ENCODE assay signal across 18 cellular contexts in genomic region chr3:195046441-195046840, GRCh38.
"Had no signal": no experiment of that assay in that cellular context is flagged by ENCODE, and none has a peak within 500 bp of the region (broad histone marks: within the 10 kb centered on the region; RNA-seq: fewer than 3 reads in every experiment).

No MANE protein-coding gene starts in this region.

- H3K27me3 ChIP-seq: heart right ventricle, left lung, upper lobe of left lung, uterus had no signal

- H3K4me3 ChIP-seq: coronary artery, heart right ventricle, left lung, lung, psoas muscle, tibial artery, upper lobe of left lung, uterus had no signal

- ATAC-seq: heart right ventricle; left lung; natural killer cell treated with Interleukin-12 subunit alpha and Interleukin-12 subunit beta and Interleukin-15 and Interleukin-18, amount 100 ng/mL, for 72 hours; psoas muscle had no signal

- H3K36me3 ChIP-seq: heart right ventricle, left lung, tibial artery, upper lobe of left lung, uterus had no signal

- H2AFZ ChIP-seq: parathyroid adenoma had no signal

- H3K4me1 ChIP-seq: heart right ventricle, left lung, parathyroid adenoma, tibial artery, uterus had no signal

- H3K9me3 ChIP-seq: heart right ventricle, left lung, psoas muscle, tibial artery, upper lobe of left lung, uterus had no signal

- DNase-seq: effector CD4-positive, alpha-beta T cell; heart right ventricle; hypothalamus; mesenchymal stem cell; midbrain; psoas muscle; retina; small intestine; stimulated activated CD4-positive, alpha-beta T cell treated with anti-CD3 and anti-CD28 coated beads, Interleukin-12 subunit alpha, Interleukin-12 subunit beta, amount 100 ng/mL, for 4 hours; stimulated activated naive CD4-positive, alpha-beta T cell; upper lobe of left lung had no signal

- H3K27ac ChIP-seq: coronary artery, heart right ventricle, left lung, parathyroid adenoma, psoas muscle, tibial artery, upper lobe of left lung, uterus had no signal

- H3K9ac ChIP-seq: parathyroid adenoma had no signal
